In the genomic region with DNA sequence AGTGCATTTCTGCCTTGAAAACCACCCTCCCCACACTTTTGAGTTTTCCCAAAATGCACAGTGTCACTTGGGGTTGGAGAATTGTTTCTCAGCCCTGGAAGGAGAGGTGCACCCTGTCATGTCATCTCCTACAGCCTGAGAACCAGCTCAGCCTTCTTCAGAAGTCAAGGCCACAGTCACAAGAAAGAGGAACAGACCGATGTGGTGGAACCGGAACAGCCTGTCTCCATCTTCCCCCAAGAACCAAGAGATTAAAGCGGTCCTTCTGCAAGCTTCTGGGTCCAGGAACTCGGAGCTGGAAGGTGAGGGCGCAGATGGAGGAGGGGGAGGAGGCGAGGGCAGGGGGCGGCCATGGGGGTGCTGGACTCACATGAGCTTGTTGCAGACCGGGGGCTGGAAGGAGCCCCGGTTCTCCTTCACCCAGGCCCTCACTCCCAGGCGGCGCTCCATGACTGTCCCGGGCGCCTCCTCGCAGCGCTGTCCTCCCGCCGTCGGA, we compare ENCODE assay signal across 8 cellular contexts. TPM values are rescaled to one million over a fixed set of nuclear protein-coding genes. Genes with fewer than 3 reads are reported as not detected.
DNase-seq lines count a peak whose midpoint lies in the region; ATAC-seq and TF ChIP-seq lines count a peak whose summit lies in the region.

No MANE protein-coding gene starts in this region.

- no peaks in the 10 kb centered on the region for H3K36me3 ChIP-seq in upper lobe of left lung

- H3K27ac ChIP-seq in caudate nucleus (ENCODE audit: low read depth, low read length) (peak overlapping the region; percentile 40), upper lobe of left lung (peak overlapping the region; percentile 68 to 87 (median 78))

- no peaks in the 10 kb centered on the region for H3K36me3 Mint-ChIP-seq in memory B cell

- H3K4me3 Mint-ChIP-seq in memory B cell = peak overlapping the region; percentile 85

- in situ Hi-C loops in KBM-7 (cut with MboI; ENCODE audit: low pct_unique_long_range_greater_than_20kb, low sequenced_read_pairs) = loop anchor here (25.0 kb wide), 1 partner anchor 280 kb away; no protein-coding TSS in a partner anchor

- no peak for TF ChIP-seq EP300 in upper lobe of left lung (IDR thresholded peaks at IDR 0.05)

- H3K4me1 ChIP-seq in upper lobe of left lung = peaks cover 9 to 20% (median 14%) of the 10 kb centered on the region in 4 donors

- no peaks in the 10 kb centered on the region for H3K9me3 ChIP-seq in upper lobe of left lung

- peak overlapping the region; percentile 0 to 61 (median 53) for H3K4me3 ChIP-seq in upper lobe of left lung

- no peaks in the 10 kb centered on the region for H3K9me3 Mint-ChIP-seq in memory B cell

- ATAC-seq in memory B cell (ENCODE audit: low read depth) (peak; percentile 68), upper lobe of left lung (ENCODE audit: low FRiP score in 2 of 2) (peak; percentile 66 to 86), HG02610 (IDR thresholded peaks at IDR 0.05; ENCODE audit: unreplicated experiment) (no peak)

- peak in 1 of 4 donors; percentile 34 for TF ChIP-seq POLR2A in upper lobe of left lung (IDR thresholded peaks at IDR 0.05)

- WGBS in upper lobe of left lung, 2 donors = 13% methylated on average over 9 of the region's 18 CpGs; no CpG with 5 or more reads in 1 of the 2 donors

- peak overlapping the region; percentile 87 for H3K27ac Mint-ChIP-seq in memory B cell

- H3K27me3 ChIP-seq in upper lobe of left lung = no peaks in the 10 kb centered on the region

- H3K4me1 Mint-ChIP-seq in memory B cell = peaks cover 41% of the 10 kb centered on the region

- peak; percentile 25 for DNase-seq in activated CD4-positive, alpha-beta T cell treated with anti-CD3 and anti-CD28 coated beads for 48 hours
- no peak for DNase-seq in activated CD4-positive, alpha-beta T cell treated with anti-CD3 and anti-CD28 coated beads, Interleukin-2, amount 50 U/mL, for 1 hour
- DNase-seq in KBM-7 = peak; percentile 76
- DNase-seq in caudate nucleus (lab: John Stamatoyannopoulos, UW) = no peak
- peak in 1 of 2 donors; percentile 46 for DNase-seq in memory B cell (ENCODE audit: low spot score in 2 of 2)
- DNase-seq in upper lobe of left lung = peak in 1 of 2 donors; percentile 48
- no peak for DNase-seq in SW480 (ENCODE audit: low spot score)

- H3K27me3 Mint-ChIP-seq in memory B cell = no peaks in the 10 kb centered on the region

- no peak for TF ChIP-seq CTCF in upper lobe of left lung (IDR thresholded peaks at IDR 0.05)

RNA-seq across cellular contexts. Expression of gene HAAO, which starts 0.2 kb away (rescaled TPM):
- 1 to 10 TPM; 1.8 to 9.4 (median 7.1) TPM for total RNA-seq in upper lobe of left lung

RNA-seq across cellular contexts. Expression of gene OXER1, which starts 28.2 kb away (rescaled TPM):
- total RNA-seq in upper lobe of left lung = 1 to 10 TPM in 4 of 6 donors, under 1 TPM in 2; 0.22 to 3.1 (median 1.3) TPM

Comparison
In these comparisons a context has a peak if more than half of its experiments do, and no peak if none do; other contexts are left out.
1. DNase-seq: peak in activated CD4-positive, alpha-beta T cell treated with anti-CD3 and anti-CD28 coated beads for 48 hours (single experiment) and KBM-7 (single experiment); none in activated CD4-positive, alpha-beta T cell treated with anti-CD3 and anti-CD28 coated beads, Interleukin-2, amount 50 U/mL, for 1 hour (single experiment), caudate nucleus (0 of 61) and SW480 (single experiment).